Comparison of ENCODE assay signal across 23 cellular contexts in the genomic region with DNA sequence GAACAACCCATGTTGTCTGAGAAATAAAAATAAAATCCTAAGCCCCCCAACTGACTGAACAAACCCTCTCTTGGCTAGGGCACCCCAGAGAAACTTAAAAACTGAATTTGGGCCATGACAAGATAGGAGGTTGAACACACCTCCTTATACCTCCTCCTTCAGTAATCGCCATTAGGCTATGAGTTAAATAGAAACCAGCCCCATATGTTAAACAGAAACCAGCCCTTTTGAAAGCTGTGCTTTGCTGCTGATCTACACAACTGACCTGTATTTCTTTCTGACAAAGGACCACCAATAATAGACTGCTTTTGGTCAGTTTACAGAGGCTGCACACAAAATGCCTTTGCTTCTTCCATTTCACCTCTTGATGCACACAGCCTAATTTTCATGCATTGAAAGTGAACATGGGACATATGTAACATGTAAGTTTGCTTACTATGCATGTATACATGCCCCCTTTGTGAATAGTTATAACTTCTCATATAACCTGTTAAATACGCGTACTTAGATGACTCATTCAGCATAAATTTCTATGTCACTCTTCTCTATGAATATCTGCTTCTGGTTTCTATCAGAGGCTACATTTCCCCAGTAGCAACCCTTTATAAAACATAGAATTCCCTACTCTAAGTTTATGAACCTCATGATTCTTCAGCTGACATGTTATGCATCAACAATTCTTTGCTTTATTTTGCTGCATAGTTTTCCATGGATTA.
DNase-seq lines count a peak whose midpoint lies in the region; ATAC-seq, FAIRE-seq and TF ChIP-seq lines count a peak whose summit lies in the region.
"Had no signal": no experiment of that assay in that cellular context is flagged by ENCODE, and none has a peak within 500 bp of the region (broad histone marks: within the 10 kb centered on the region; RNA-seq: fewer than 3 reads in every experiment).

No MANE protein-coding gene starts in this region.

- no peaks in the 10 kb centered on the region for H3K36me3 Mint-ChIP-seq in H9 (ENCODE audit: insufficient read depth in 1 of 3, low read depth in 3 of 3)
- H3K36me3 Mint-ChIP-seq: activated naive CD8-positive, alpha-beta T cell; immature natural killer cell had no signal

- CTCF ChIA-PET in GM12878 (lab: Yijun Ruan, JAX) (interaction anchor here (1.1 kb wide), 1 partner anchor 22 kb away, joined by 3 read pairs; no protein-coding TSS in a partner anchor), OCI-LY7 (lab: Charles Lee; ENCODE audit: unreplicated experiment) (no interaction called here)

- no peak overlapping the region for H2BK5ac ChIP-seq in H9 (ENCODE audit: insufficient read length, low read length)

- H3K27me3 ChIP-seq in GM12878 (replicated peaks in 1 of 2; ENCODE audit: control insufficient read depth in 2 of 2, insufficient read depth in 2 of 2, low read length in 1 of 2) = no peaks in the 10 kb centered on the region
- no peaks in the 10 kb centered on the region for H3K27me3 ChIP-seq in H9 (ENCODE audit: insufficient read depth, low read length)
- H3K27me3 ChIP-seq in lower lobe of right lung (ENCODE audit: low read depth) = no peaks in the 10 kb centered on the region
- H3K27me3 ChIP-seq: pancreas had no signal

- no peaks in the 10 kb centered on the region for H3K23me2 ChIP-seq in H9 (ENCODE audit: insufficient read length, low read depth, low read length, poor library complexity, severe bottlenecking)

- H4K5ac ChIP-seq in H9 (ENCODE audit: insufficient read length, low read depth, low read length) = no peak overlapping the region

- no peak overlapping the region for H3K27ac ChIP-seq in GM12878 (ENCODE audit: control insufficient read depth, insufficient read depth)
- H3K27ac ChIP-seq in OCI-LY7 (ENCODE audit: low read depth, low read length, poor library complexity, severe bottlenecking) = no peak overlapping the region
- no peak overlapping the region for H3K27ac ChIP-seq in H9 (ENCODE audit: insufficient read length, low read depth, low read length)
- no peak overlapping the region for H3K27ac ChIP-seq in lower lobe of right lung
- H3K27ac ChIP-seq: dorsolateral prefrontal cortex, pancreas had no signal

- H3K9ac ChIP-seq in GM12878 (ENCODE audit: control insufficient read depth, insufficient read depth, low read length) = no peak overlapping the region
- no peak overlapping the region for H3K9ac ChIP-seq in H9 (ENCODE audit: extremely low read depth, insufficient read length, low read length)

- no peak overlapping the region for H2BK12ac ChIP-seq in H9 (ENCODE audit: insufficient read length, low read depth, low read length)

- in situ Hi-C loops in GM12878 (cut with MboI) = no loop called here

- intact Hi-C loops in GM12878 (cut with micrococcal nuclease; ENCODE audit: unreplicated experiment) (no loop called here), OCI-LY7 (cut with micrococcal nuclease; ENCODE audit: unreplicated experiment) (no loop called here), lower lobe of right lung (cut with DNase I) (no loop called here)

- TF ChIP-seq EP300 in GM12878 (IDR thresholded peaks at IDR 0.05; ENCODE audit: borderline replicate concordance in 1 of 2, control insufficient read depth in 1 of 2, low read depth in 2 of 2, low read length in 2 of 2) = no peak

- H3K4me2 ChIP-seq in GM12878 (ENCODE audit: control insufficient read depth, insufficient read depth) (no peak overlapping the region), OCI-LY7 (ENCODE audit: low read length) (no peak overlapping the region), H9 (ENCODE audit: insufficient read depth, insufficient read length, low read length) (no peak overlapping the region)

- no peak for TF ChIP-seq CTCF in GM12878 (IDR thresholded peaks at IDR 0.05 in 2 of 3, conservative IDR thresholded peaks at IDR 0.05 in 1 of 3; ENCODE audit: control insufficient read depth in 2 of 3, extremely low read depth in 1 of 3, insufficient read depth in 1 of 3, low read depth in 3 of 3, low read length in 3 of 3)
- no peak for TF ChIP-seq CTCF in OCI-LY7 (conservative IDR thresholded peaks at IDR 0.05; ENCODE audit: low read length)
- no peak for TF ChIP-seq CTCF in H9 (conservative IDR thresholded peaks at IDR 0.05)
- no peak for TF ChIP-seq CTCF in lower lobe of right lung (IDR thresholded peaks at IDR 0.05)

- no peak overlapping the region for H2AFZ ChIP-seq in GM12878 (ENCODE audit: control insufficient read depth, low read depth, low read length)
- no peak overlapping the region for H2AFZ ChIP-seq in OCI-LY7 (ENCODE audit: low read length)
- H2AFZ ChIP-seq in H9 (ENCODE audit: low read length) = no peak overlapping the region

- no peak overlapping the region for H2BK20ac ChIP-seq in H9 (ENCODE audit: low read depth, low read length, poor library complexity, severe bottlenecking)

- H3K56ac ChIP-seq in H9 (ENCODE audit: insufficient read length, low read depth, low read length) = no peak overlapping the region

- no peaks in the 10 kb centered on the region for H3K79me1 ChIP-seq in H9 (ENCODE audit: insufficient read depth, low read depth, low read length, poor library complexity, severe bottlenecking)

- ATAC-seq in GM18873 (IDR thresholded peaks at IDR 0.05; ENCODE audit: low FRiP score, unreplicated experiment) (peak; percentile 89), GM21447 (IDR thresholded peaks at IDR 0.05; ENCODE audit: unreplicated experiment) (peak; percentile 94), HG02973 (IDR thresholded peaks at IDR 0.05; ENCODE audit: unreplicated experiment) (peak; percentile 92), GM12878 (peak; percentile 99), lower lobe of right lung (no peak)
- ATAC-seq: activated T-cell treated with anti-CD3 and anti-CD28 coated beads, Interleukin-2, amount 50 U/mL, for 4 hours; esophagus mucosa; pancreas had no signal

- H2AK5ac ChIP-seq in H9 (ENCODE audit: insufficient read length, low read length) = no peak overlapping the region

- H3K18ac ChIP-seq in H9 (ENCODE audit: insufficient read length, low read depth, low read length) = no peak overlapping the region

- RAD21 ChIA-PET in GM12878 (lab: Charles Lee; ENCODE audit: unreplicated experiment) = interaction anchor here (0.7 kb wide), 1 partner anchor 11 kb away, joined by 3 read pairs; no protein-coding TSS in a partner anchor

- H3K9me3 ChIP-seq in GM12878 (replicated peaks; ENCODE audit: control insufficient read depth, insufficient read depth, low read length) (no peaks in the 10 kb centered on the region), OCI-LY7 (ENCODE audit: low read length) (no peaks in the 10 kb centered on the region), H9 (ENCODE audit: control insufficient read depth, low read depth, low read length) (no peaks in the 10 kb centered on the region), lower lobe of right lung (no peaks in the 10 kb centered on the region)
- H3K9me3 ChIP-seq: pancreas had no signal

- no peak for FAIRE-seq in GM12878 (lab: Jason Lieb, UNC)
- FAIRE-seq: pancreas, TTC549 had no signal

- no peak for TF ChIP-seq POLR2A in GM12878 (IDR thresholded peaks at IDR 0.05; ENCODE audit: low read depth, low read length)

- no peak overlapping the region for H3K4me3 ChIP-seq in GM12878
- no peak overlapping the region for H3K4me3 ChIP-seq in OCI-LY7 (ENCODE audit: low read depth, low read length, poor library complexity, severe bottlenecking)
- no peak overlapping the region for H3K4me3 ChIP-seq in lower lobe of right lung
- H3K4me3 ChIP-seq: dorsolateral prefrontal cortex, lung, pancreas had no signal

- no peak overlapping the region for H3K23ac ChIP-seq in H9 (ENCODE audit: insufficient read length, low read depth, low read length)

- H2BK120ac ChIP-seq in H9 (ENCODE audit: low read depth, low read length, poor library complexity, severe bottlenecking) = no peak overlapping the region

- H3K36me3 ChIP-seq in GM12878 (ENCODE audit: control insufficient read depth in 2 of 2, insufficient read depth in 2 of 2, low read length in 1 of 2) (no peaks in the 10 kb centered on the region), OCI-LY7 (ENCODE audit: insufficient read depth, low read length) (no peaks in the 10 kb centered on the region), lower lobe of right lung (no peaks in the 10 kb centered on the region)
- H3K36me3 ChIP-seq: pancreas had no signal

- no peaks in the 10 kb centered on the region for H3K9me2 ChIP-seq in OCI-LY7 (ENCODE audit: insufficient read depth, low read length)

- H4K20me1 ChIP-seq in GM12878 (ENCODE audit: control insufficient read depth, insufficient read depth) = no peaks in the 10 kb centered on the region
- no peaks in the 10 kb centered on the region for H4K20me1 ChIP-seq in OCI-LY7 (ENCODE audit: insufficient read depth, low read length)
- no peaks in the 10 kb centered on the region for H4K20me1 ChIP-seq in H9 (ENCODE audit: control insufficient read depth, insufficient read depth, insufficient read length)

- no peak overlapping the region for H2BK15ac ChIP-seq in H9 (ENCODE audit: low read depth, low read length)

- no peak overlapping the region for H3K4ac ChIP-seq in H9 (ENCODE audit: low read depth, low read length)

- H3K4me1 Mint-ChIP-seq in H9 = no peaks in the 10 kb centered on the region
- H3K4me1 Mint-ChIP-seq: immature natural killer cell had no signal

- BruUV-seq in GM12878 (replicated peaks; lab: Mats Ljungman, UMichigan) (no TSS peak), OCI-LY7 (replicated peaks; lab: Mats Ljungman, UMichigan) (no TSS peak)

- POLR2A ChIA-PET in GM12878 (lab: Charles Lee) (no interaction called here), OCI-LY7 (lab: Charles Lee) (interaction anchor here (0.8 kb wide), 1 partner anchor 7 kb away, joined by 3 read pairs; no protein-coding TSS in a partner anchor)

- SMC1A ChIA-PET in GM12878 (lab: Charles Lee; ENCODE audit: uncharacterized antibody, unreplicated experiment) = interaction anchor here (0.9 kb wide), 1 partner anchor 11 kb away, joined by 3 read pairs; no protein-coding TSS in a partner anchor

- H3T11ph ChIP-seq in H9 (ENCODE audit: low read length) = no peak overlapping the region

- no peak overlapping the region for H3K14ac ChIP-seq in H9 (ENCODE audit: insufficient read depth, low read length)

- no peaks in the 10 kb centered on the region for H3K27me3 Mint-ChIP-seq in H9 (ENCODE audit: low read depth)
- H3K27me3 Mint-ChIP-seq: activated naive CD8-positive, alpha-beta T cell had no signal

- no peak overlapping the region for H4K8ac ChIP-seq in H9 (replicated peaks; ENCODE audit: insufficient read length, low read depth, low read length)

- DNase-seq in GM12878 (ENCODE audit: low read depth, low spot score) = no peak
- no peak for DNase-seq in OCI-LY7 (ENCODE audit: low spot score)
- no peak for DNase-seq in H9
- no peak for DNase-seq in CD1c-positive myeloid dendritic cell (ENCODE audit: extremely low spot score)
- DNase-seq in lower lobe of right lung = no peak
- DNase-seq: activated T-cell treated with anti-CD3 and anti-CD28 coated beads, Interleukin-2, amount 50 U/mL, for 4 hours; dorsolateral prefrontal cortex; GF-D8; head of caudate nucleus; immature natural killer cell; KG1; NCI-H1092; NCI-H2171; NCI-H774; pancreas; stimulated activated CD4-positive, alpha-beta T cell treated with anti-CD3 and anti-CD28 coated beads, Interleukin-4, amount 100 ng/mL, for 24 hours had no signal

- H3K79me2 ChIP-seq in GM12878 (ENCODE audit: control insufficient read depth, insufficient read depth, low read length) (no peaks in the 10 kb centered on the region), OCI-LY7 (ENCODE audit: insufficient read depth, low read depth, low read length) (no peaks in the 10 kb centered on the region), H9 (ENCODE audit: insufficient read depth, low read length) (no peaks in the 10 kb centered on the region)

- H3K4me1 ChIP-seq in GM12878 (ENCODE audit: control insufficient read depth, insufficient read depth, low read length) (no peaks in the 10 kb centered on the region), OCI-LY7 (ENCODE audit: insufficient read depth, low read length, poor library complexity, severe bottlenecking) (no peaks in the 10 kb centered on the region), H9 (ENCODE audit: insufficient read depth, low read length) (no peaks in the 10 kb centered on the region), lower lobe of right lung (no peaks in the 10 kb centered on the region)
- H3K4me1 ChIP-seq: pancreas had no signal

- TF ChIP-seq RAD21 in GM12878 (IDR thresholded peaks at IDR 0.05; ENCODE audit: insufficient read depth, low read depth, low read length) = no peak

- H3K4me3 Mint-ChIP-seq in H9 = no peak overlapping the region
- H3K4me3 Mint-ChIP-seq: activated naive CD8-positive, alpha-beta T cell; activated T-cell treated with anti-CD3 and anti-CD28 coated beads, Interleukin-2, amount 50 U/mL, for 4 hours; immature natural killer cell had no signal

- H4K91ac ChIP-seq in H9 (ENCODE audit: insufficient read length, low read depth, low read length) = no peak overlapping the region

- H3K9me3 Mint-ChIP-seq in H9 = no peaks in the 10 kb centered on the region

- WGBS in GM12878 (ENCODE audit: insufficient coverage, insufficient replicate concordance, low lambda C conversion rate, missing lambda C conversion rate) = 23% methylated on average over 3 of the region's 3 CpGs
- WGBS in H9 (ENCODE audit: extremely low coverage, insufficient read length, low lambda C conversion rate) = no CpG with 5 or more reads among the region's 3 CpGs

- no peak overlapping the region for H3K27ac Mint-ChIP-seq in H9
- H3K27ac Mint-ChIP-seq: activated naive CD8-positive, alpha-beta T cell; immature natural killer cell had no signal

Comparison
In these comparisons a context has a peak if more than half of its experiments do, and no peak if none do; other contexts are left out.
1. ATAC-seq: peak in GM18873 (single experiment), GM21447 (single experiment), HG02973 (single experiment) and GM12878 (single experiment); none in lower lobe of right lung (0 of 2).